8 cellular contexts compared by ENCODE assay signal in genomic region chr7:28272461-28272877, GRCh38.
DNase-seq lines count a peak whose midpoint lies in the region; ATAC-seq and TF ChIP-seq lines count a peak whose summit lies in the region.

No MANE protein-coding gene starts in this region.

- H3K27me3 Mint-ChIP-seq in progenitor cell of endocrine pancreas = peaks cover 18% of the 10 kb centered on the region

- no peak overlapping the region for H3K27ac ChIP-seq in cardiac muscle cell

- no peaks in the 10 kb centered on the region for H3K36me3 ChIP-seq in cardiac muscle cell

- peak; percentile 3 for DNase-seq in NCI-H345 (lab: John Stamatoyannopoulos, UW)
- no peak for DNase-seq in NCI-H345 treated with DMSO at 0.1 percent for 48 hours (lab: John Stamatoyannopoulos, UW; ENCODE audit: unreplicated experiment)
- DNase-seq in NCI-H1092 (lab: John Stamatoyannopoulos, UW) = peak; percentile 24
- DNase-seq in activated T-cell treated with anti-CD3 and anti-CD28 coated beads, Interleukin-2, amount 50 U/mL, for 48 hours = peak; percentile 32 to 37
- peak; percentile 59 to 71 for DNase-seq in cardiac muscle cell (ENCODE audit: low read depth in 1 of 2, low spot score in 1 of 2)
- DNase-seq in progenitor cell of endocrine pancreas (ENCODE audit: low spot score, unreplicated experiment) = no peak
- DNase-seq in T1000 (lab: John Stamatoyannopoulos, UW) = no peak

- H3K4me1 Mint-ChIP-seq in progenitor cell of endocrine pancreas (ENCODE audit: low read depth) = peaks cover 1% of the 10 kb centered on the region

- no peaks in the 10 kb centered on the region for H3K9me3 Mint-ChIP-seq in progenitor cell of endocrine pancreas (ENCODE audit: low read depth)

- no peak for ATAC-seq in HG03045 (IDR thresholded peaks at IDR 0.05; ENCODE audit: unreplicated experiment)

- H3K4me3 Mint-ChIP-seq in progenitor cell of endocrine pancreas (ENCODE audit: low read depth) = no peak overlapping the region

- no peak overlapping the region for H3K4me3 ChIP-seq in cardiac muscle cell

- TF ChIP-seq CTCF in cardiac muscle cell (IDR thresholded peaks at IDR 0.05; ENCODE audit: low read depth, low read length) (peak; percentile 81), progenitor cell of endocrine pancreas (IDR thresholded peaks at IDR 0.05; ENCODE audit: unreplicated experiment) (peak; percentile 67)

- no peak overlapping the region for H3K27ac Mint-ChIP-seq in progenitor cell of endocrine pancreas

- H3K27me3 ChIP-seq in cardiac muscle cell = no peaks in the 10 kb centered on the region

- no peaks in the 10 kb centered on the region for H3K9me3 ChIP-seq in cardiac muscle cell (ENCODE audit: low read depth)

- H3K4me1 ChIP-seq in cardiac muscle cell (ENCODE audit: low read depth) = no peaks in the 10 kb centered on the region

- no peaks in the 10 kb centered on the region for H3K36me3 Mint-ChIP-seq in progenitor cell of endocrine pancreas (ENCODE audit: insufficient read depth)

Comparison
In these comparisons a context has a peak if more than half of its experiments do, and no peak if none do; other contexts are left out.
1. DNase-seq: peak in NCI-H345 (single experiment), NCI-H1092 (single experiment), activated T-cell treated with anti-CD3 and anti-CD28 coated beads, Interleukin-2, amount 50 U/mL, for 48 hours (2 of 2) and cardiac muscle cell (2 of 2); none in NCI-H345 treated with DMSO at 0.1 percent for 48 hours (single experiment), progenitor cell of endocrine pancreas (single experiment) and T1000 (single experiment).